Comparison of ENCODE assay signal across 23 cellular contexts in the genomic region with DNA sequence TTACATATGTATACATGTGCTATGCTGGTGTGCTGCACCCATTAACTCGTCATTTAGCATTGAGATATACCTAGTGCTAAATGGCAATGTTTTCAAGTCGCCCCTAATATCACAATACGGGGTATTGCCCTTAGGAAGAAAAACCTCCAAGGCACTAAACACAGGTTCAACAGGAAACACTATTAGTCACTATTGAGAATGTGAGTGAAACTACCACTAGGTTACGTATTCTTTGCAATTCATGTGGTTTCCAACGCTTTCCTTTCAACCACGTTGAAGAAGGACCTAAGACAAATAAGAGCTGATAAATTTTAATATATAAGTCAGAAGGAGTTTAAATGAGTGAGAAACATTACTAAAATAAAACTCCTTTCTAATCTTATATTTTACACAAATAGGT.
"Had no signal": no experiment of that assay in that cellular context is flagged by ENCODE, and none has a peak within 500 bp of the region (broad histone marks: within the 10 kb centered on the region; RNA-seq: fewer than 3 reads in every experiment).

No MANE protein-coding gene starts in this region.

- H3K4me1 Mint-ChIP-seq: IgD-negative memory B cell had no signal

- H3K4me3 ChIP-seq: K562, PC-9, Peyer's patch, SJCRH30 had no signal

- H3K27me3 ChIP-seq: Peyer's patch, SJCRH30 had no signal

- ATAC-seq: K562, Right ventricle myocardium inferior had no signal

- H3K36me3 ChIP-seq: Peyer's patch, SJCRH30 had no signal

- H3K9me3 Mint-ChIP-seq: IgD-negative memory B cell had no signal

- H3K4me1 ChIP-seq: Peyer's patch, SJCRH30 had no signal

- H3K27ac Mint-ChIP-seq: IgD-negative memory B cell had no signal

- H3K9me3 ChIP-seq: Peyer's patch, SJCRH30 had no signal

- H3K4me2 ChIP-seq: KMS-11, PC-9 had no signal

- H2AFZ ChIP-seq: PC-9 had no signal

- H3K27ac ChIP-seq: KMS-11, PC-9, Peyer's patch, SJCRH30 had no signal

- H3K9ac ChIP-seq: KMS-11 had no signal

- H3K4me3 Mint-ChIP-seq: IgD-negative memory B cell had no signal

- H3K27me3 Mint-ChIP-seq: IgD-negative memory B cell had no signal

- DNase-seq: MM.1S; NCI-H1092 treated with DMSO at 0.1 percent for 48 hours; NCI-H1436; NCI-H187; NCI-H2029; NCI-H2081 treated with DMSO at 0.1 percent for 48 hours; NCI-H2171; NCI-H226; NCI-H446; NCI-H510A; NCI-H524 treated with DMSO at 0.1 percent for 48 hours; NCI-H69; NCI-H774; NK-92 treated with Interleukin-12 subunit alpha and Interleukin-12 subunit beta, amount 100 ng/mL, for 24 hours; PC-9; Peyer's patch; SHP77 treated with DMSO at 0.1 percent for 48 hours; SJCRH30 had no signal

- H3K36me3 Mint-ChIP-seq: IgD-negative memory B cell had no signal

- FAIRE-seq: HTR-8/SVneo, K562 had no signal
